25 cellular contexts compared by ENCODE assay signal in the genomic region with DNA sequence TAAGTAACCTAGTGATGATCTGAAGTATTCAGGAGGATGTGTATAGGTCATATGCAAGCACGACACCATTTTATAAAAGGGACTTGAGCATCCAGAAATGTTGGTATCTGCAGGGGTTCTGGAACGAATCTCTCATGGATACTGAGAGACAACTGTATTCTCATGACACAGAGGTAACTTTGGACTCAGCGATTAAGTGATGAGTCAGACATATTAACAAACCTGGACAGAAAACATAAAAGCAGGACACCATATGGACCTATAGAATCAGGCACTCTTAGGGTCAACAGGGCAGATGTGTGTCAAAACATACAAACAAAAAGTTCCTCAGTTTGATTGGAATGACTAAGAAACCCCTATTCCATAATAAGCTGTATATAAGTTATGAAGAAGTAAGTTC.
"Had no signal": no experiment of that assay in that cellular context is flagged by ENCODE, and none has a peak within 500 bp of the region (broad histone marks: within the 10 kb centered on the region; RNA-seq: fewer than 3 reads in every experiment).

No MANE protein-coding gene starts in this region.

- DNase-seq: cortex of kidney; effector CD8-positive, alpha-beta T cell; effector memory CD8-positive, alpha-beta T cell; endodermal cell; erythroblast; esophagus squamous epithelium; foreskin fibroblast; foreskin melanocyte; gastrocnemius medialis; glutamatergic neuron; heart right ventricle; hippocampal formation; left cardiac atrium; left lung; left ventricle myocardium superior; lower lobe of right lung; mesenchymal stem cell; mucosa of descending colon; naive B cell; naive thymus-derived CD8-positive, alpha-beta T cell had no signal

- H3K36me3 ChIP-seq: esophagus squamous epithelium, gastrocnemius medialis, heart right ventricle, left lung, lower lobe of right lung had no signal

- H3K4me1 ChIP-seq: esophagus squamous epithelium, gastrocnemius medialis, heart right ventricle, left lung, lower lobe of right lung had no signal

- ATAC-seq: effector memory CD8-positive, alpha-beta T cell; esophagus mucosa; gastrocnemius medialis; heart right ventricle; left cardiac atrium; left lung; left ventricle myocardium superior; lower lobe of right lung; mucosa of descending colon; naive thymus-derived CD8-positive, alpha-beta T cell had no signal

- H3K9me3 ChIP-seq: esophagus squamous epithelium, gastrocnemius medialis, left lung, lower lobe of right lung, mucosa of descending colon had no signal

- H3K4me3 ChIP-seq: esophagus squamous epithelium, gastrocnemius medialis, heart right ventricle, left lung, lower lobe of right lung, mucosa of descending colon had no signal

- FAIRE-seq: endometrium, islet of Langerhans, keratinocyte had no signal

- H3K27ac ChIP-seq: epithelial cell of prostate, esophagus squamous epithelium, gastrocnemius medialis, heart right ventricle, left lung, lower lobe of right lung had no signal

- H3K27me3 ChIP-seq: esophagus squamous epithelium, gastrocnemius medialis, heart right ventricle, left lung had no signal
